In the genomic region with DNA sequence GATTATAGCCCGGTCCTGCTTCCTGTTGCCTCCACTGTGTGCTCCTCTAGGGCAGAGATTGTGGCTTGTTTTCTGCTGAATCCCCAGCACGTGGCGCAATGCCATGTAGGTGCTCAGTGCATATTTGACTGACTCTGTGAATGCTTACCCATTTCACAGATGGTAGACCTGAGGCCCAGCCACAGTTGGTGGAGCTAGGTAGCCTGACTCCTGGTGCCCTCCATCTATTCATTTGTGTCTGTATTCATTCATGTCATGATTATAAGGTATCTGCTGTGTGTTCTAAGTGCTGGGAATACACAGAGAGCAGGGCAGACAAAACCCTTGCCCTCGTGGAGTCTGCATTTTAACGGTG, we compare ENCODE assay signal across 17 cellular contexts. TPM values are rescaled to one million over a fixed set of nuclear protein-coding genes. Genes with fewer than 3 reads are reported as not detected.
DNase-seq lines count a peak whose midpoint lies in the region; ATAC-seq lines count a peak whose summit lies in the region.
"Had no signal": no experiment of that assay in that cellular context is flagged by ENCODE, and none has a peak within 500 bp of the region (broad histone marks: within the 10 kb centered on the region; RNA-seq: fewer than 3 reads in every experiment).

No MANE protein-coding gene starts in this region.

- POLR2A ChIA-PET in activated CD4-positive, alpha-beta memory T cell treated with anti-CD3 and anti-CD28 coated beads for 36 hours (lab: Charles Lee): no interaction called here

- peaks cover 62% of the 10 kb centered on the region for H3K36me3 Mint-ChIP-seq in stimulated activated naive CD8-positive, alpha-beta T cell treated with anti-CD3 and anti-CD28 coated beads, Interleukin-15, Interleukin-2, amounts not matched to agents 100 ng/mL and 50 ng/mL, for 24 hours (ENCODE audit: low read depth)
- H3K36me3 Mint-ChIP-seq in activated CD4-positive, alpha-beta memory T cell treated with anti-CD3 and anti-CD28 coated beads for 36 hours: peaks cover 43% of the 10 kb centered on the region
- H3K36me3 Mint-ChIP-seq in memory B cell: peaks cover 35% of the 10 kb centered on the region

- no peaks in the 10 kb centered on the region for H3K9me3 Mint-ChIP-seq in stimulated activated naive CD8-positive, alpha-beta T cell treated with anti-CD3 and anti-CD28 coated beads, Interleukin-15, Interleukin-2, amounts not matched to agents 100 ng/mL and 50 ng/mL, for 24 hours
- H3K9me3 Mint-ChIP-seq in activated CD4-positive, alpha-beta memory T cell treated with anti-CD3 and anti-CD28 coated beads for 36 hours: no peaks in the 10 kb centered on the region
- no peaks in the 10 kb centered on the region for H3K9me3 Mint-ChIP-seq in memory B cell

- ATAC-seq in stimulated activated naive CD8-positive, alpha-beta T cell treated with anti-CD3 and anti-CD28 coated beads, Interleukin-15, Interleukin-2, amounts not matched to agents 100 U/mL and 50 U/mL, for 24 hours: no peak
- ATAC-seq in memory B cell (ENCODE audit: low read depth) (no peak), GM21515 (IDR thresholded peaks at IDR 0.05; ENCODE audit: unreplicated experiment) (no peak), HG03039 (IDR thresholded peaks at IDR 0.05; ENCODE audit: unreplicated experiment) (no peak)
- ATAC-seq: right cardiac atrium had no signal

- CTCF ChIA-PET in activated CD4-positive, alpha-beta memory T cell treated with anti-CD3 and anti-CD28 coated beads for 36 hours (lab: Charles Lee): interaction anchor here (0.6 to 13.5 kb wide), 2 partner anchors 65 to 215 kb away, joined by 3 to 168 read pairs; no protein-coding TSS in a partner anchor

- H3K27me3 Mint-ChIP-seq in stimulated activated naive CD8-positive, alpha-beta T cell treated with anti-CD3 and anti-CD28 coated beads, Interleukin-15, Interleukin-2, amounts not matched to agents 100 ng/mL and 50 ng/mL, for 24 hours: no peaks in the 10 kb centered on the region
- no peaks in the 10 kb centered on the region for H3K27me3 Mint-ChIP-seq in activated CD4-positive, alpha-beta memory T cell treated with anti-CD3 and anti-CD28 coated beads for 36 hours
- H3K27me3 Mint-ChIP-seq in memory B cell: no peaks in the 10 kb centered on the region

- H3K4me1 Mint-ChIP-seq in stimulated activated naive CD8-positive, alpha-beta T cell treated with anti-CD3 and anti-CD28 coated beads, Interleukin-15, Interleukin-2, amounts not matched to agents 100 ng/mL and 50 ng/mL, for 24 hours (ENCODE audit: low read depth): peaks cover 55% of the 10 kb centered on the region
- peaks cover 49% of the 10 kb centered on the region for H3K4me1 Mint-ChIP-seq in activated CD4-positive, alpha-beta memory T cell treated with anti-CD3 and anti-CD28 coated beads for 36 hours (ENCODE audit: low read depth)
- H3K4me1 Mint-ChIP-seq in memory B cell: peaks cover 35% of the 10 kb centered on the region

- no peak for DNase-seq in stimulated activated naive CD8-positive, alpha-beta T cell treated with anti-CD3 and anti-CD28 coated beads, Interleukin-15, Interleukin-2, amounts not matched to agents 100 U/mL and 50 U/mL, for 24 hours
- DNase-seq in activated CD4-positive, alpha-beta memory T cell treated with anti-CD3 and anti-CD28 coated beads for 36 hours: no peak
- DNase-seq in memory B cell (ENCODE audit: low spot score in 2 of 2) (no peak), posterior vena cava (ENCODE audit: low spot score) (no peak), Ammon's horn (ENCODE audit: low spot score) (no peak)
- DNase-seq: activated CD8-positive, alpha-beta memory T cell treated with anti-CD3 and anti-CD28 coated beads for 24 hours; aorta; central memory CD4-positive, alpha-beta T cell; NCI-H1417 treated with DMSO at 0.1 percent for 48 hours; NCI-H526; right cardiac atrium; stimulated activated naive CD4-positive, alpha-beta T cell; SW 1271; tibial artery had no signal

- peak overlapping the region; percentile 70 for H3K27ac Mint-ChIP-seq in stimulated activated naive CD8-positive, alpha-beta T cell treated with anti-CD3 and anti-CD28 coated beads, Interleukin-15, Interleukin-2, amounts not matched to agents 100 ng/mL and 50 ng/mL, for 24 hours
- peak overlapping the region; percentile 16 for H3K27ac Mint-ChIP-seq in activated CD4-positive, alpha-beta memory T cell treated with anti-CD3 and anti-CD28 coated beads for 36 hours
- H3K27ac Mint-ChIP-seq in memory B cell: peak overlapping the region; percentile 64

- no peak overlapping the region for H3K4me3 Mint-ChIP-seq in stimulated activated naive CD8-positive, alpha-beta T cell treated with anti-CD3 and anti-CD28 coated beads, Interleukin-15, Interleukin-2, amounts not matched to agents 100 ng/mL and 50 ng/mL, for 24 hours
- no peak overlapping the region for H3K4me3 Mint-ChIP-seq in activated CD4-positive, alpha-beta memory T cell treated with anti-CD3 and anti-CD28 coated beads for 36 hours
- H3K4me3 Mint-ChIP-seq in memory B cell: no peak overlapping the region

- intact Hi-C loops in activated CD4-positive, alpha-beta memory T cell treated with anti-CD3 and anti-CD28 coated beads for 36 hours (cut with micrococcal nuclease): no loop called here
- intact Hi-C loops in posterior vena cava (cut with DNase I): loop anchor here in 1 of 2 donors (10.0 kb wide), 1 partner anchor 1545 kb away; no protein-coding TSS in a partner anchor

RNA-seq across cellular contexts. Expression of a gene that starts 22.5 kb away (rescaled TPM):
- 100 to 1,000 TPM; 201 to 211 TPM for total RNA-seq in activated CD4-positive, alpha-beta memory T cell treated with anti-CD3 and anti-CD28 coated beads for 36 hours
- total RNA-seq in posterior vena cava: 10 to 100 TPM; 37.6 to 38.1 TPM

RNA-seq across cellular contexts. Expression of a gene that starts 40.5 kb away (rescaled TPM):
- total RNA-seq in activated CD4-positive, alpha-beta memory T cell treated with anti-CD3 and anti-CD28 coated beads for 36 hours: 10 to 100 TPM; 25.0 to 25.4 TPM
- total RNA-seq in posterior vena cava: 10 to 100 TPM; 74.9 to 96.7 TPM

Comparison
In these comparisons a context has a peak if more than half of its experiments do, and no peak if none do; other contexts are left out.
1. H3K27ac Mint-ChIP-seq: peak in every context shown above with its lines; median percentile 70 in stimulated activated naive CD8-positive, alpha-beta T cell treated with anti-CD3 and anti-CD28 coated beads, Interleukin-15, Interleukin-2, amounts not matched to agents 100 ng/mL and 50 ng/mL, for 24 hours; 64 in memory B cell; 16 in activated CD4-positive, alpha-beta memory T cell treated with anti-CD3 and anti-CD28 coated beads for 36 hours.
2. RNA of a gene that starts 22.5 kb away (total RNA-seq): 201 to 211 TPM in activated CD4-positive, alpha-beta memory T cell treated with anti-CD3 and anti-CD28 coated beads for 36 hours; 37.6 to 38.1 TPM in posterior vena cava; every median in the first group is over 4 times any median in the second.